1 cellular context compared by ENCODE assay signal in the genomic region with DNA sequence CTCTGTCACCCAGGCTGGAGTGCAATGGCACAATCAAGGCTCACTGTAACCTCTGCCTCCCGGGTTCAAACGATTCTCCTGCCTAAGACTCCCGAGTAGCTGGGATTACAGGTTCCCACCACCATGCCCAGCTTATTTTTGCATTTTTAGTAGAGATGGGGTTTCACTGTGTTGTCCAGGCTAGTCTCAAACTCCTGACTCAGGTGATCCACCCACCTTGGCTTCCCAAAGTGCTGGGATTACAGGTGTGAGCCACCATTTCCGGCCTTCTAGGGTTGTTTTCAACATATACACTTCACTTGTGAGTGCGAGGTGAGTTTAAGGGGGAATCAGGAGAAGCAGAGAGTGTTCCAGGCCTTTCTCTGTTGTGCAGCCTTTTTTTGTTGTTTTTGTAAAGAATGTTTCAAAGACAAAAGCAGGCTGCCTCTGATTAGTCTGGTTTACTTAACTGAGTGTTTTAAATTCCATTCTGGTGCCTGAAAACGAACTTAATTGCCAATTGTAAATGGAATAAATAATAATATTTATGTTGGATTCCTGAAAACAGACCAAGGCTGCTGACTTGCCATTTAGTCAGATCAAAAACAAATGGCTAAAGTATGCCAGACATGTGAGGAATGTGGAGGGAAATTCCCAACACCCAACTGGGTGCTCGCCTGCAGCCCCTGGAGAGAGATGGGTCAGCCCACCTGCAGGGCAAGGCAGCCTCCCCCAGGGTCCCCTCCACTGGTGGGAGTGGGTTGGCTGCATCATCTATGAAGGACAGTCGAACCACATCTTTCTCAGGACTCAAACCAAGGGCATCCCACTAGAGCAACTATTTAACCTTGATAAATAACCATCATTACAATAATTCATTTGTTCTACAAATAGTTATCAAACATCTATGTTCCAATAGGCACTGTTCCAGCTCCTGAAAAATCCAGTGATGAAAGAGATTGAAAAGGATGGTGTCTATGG.
TF ChIP-seq lines count a peak whose summit lies in the region.

No MANE protein-coding gene starts in this region.

TF ChIP-seq in Ishikawa, 13 proteins besides CTCF, POLR2A, EP300 and RAD21 (continued from another document):
- no peak for TF ChIP-seq REST (IDR thresholded peaks at IDR 0.05; ENCODE audit: low read depth)
- TF ChIP-seq ZBTB7A (IDR thresholded peaks at IDR 0.05; ENCODE audit: low read depth) = peak; percentile 62; the same call in 1 of the 2 replicates
- TF ChIP-seq EGR1 (IDR thresholded peaks at IDR 0.05) = no peak
- TF ChIP-seq YY1 (IDR thresholded peaks at IDR 0.05; ENCODE audit: low read depth) = no peak
- no peak for TF ChIP-seq FOXM1 (IDR thresholded peaks at IDR 0.05; ENCODE audit: borderline replicate concordance, low read depth)
- no peak for TF ChIP-seq CREB1 (IDR thresholded peaks at IDR 0.05; ENCODE audit: low read depth)
- TF ChIP-seq CEBPB (IDR thresholded peaks at IDR 0.05) = no peak
TF ChIP-seq in Ishikawa: peak in this region for 4.
